In the genomic region with DNA sequence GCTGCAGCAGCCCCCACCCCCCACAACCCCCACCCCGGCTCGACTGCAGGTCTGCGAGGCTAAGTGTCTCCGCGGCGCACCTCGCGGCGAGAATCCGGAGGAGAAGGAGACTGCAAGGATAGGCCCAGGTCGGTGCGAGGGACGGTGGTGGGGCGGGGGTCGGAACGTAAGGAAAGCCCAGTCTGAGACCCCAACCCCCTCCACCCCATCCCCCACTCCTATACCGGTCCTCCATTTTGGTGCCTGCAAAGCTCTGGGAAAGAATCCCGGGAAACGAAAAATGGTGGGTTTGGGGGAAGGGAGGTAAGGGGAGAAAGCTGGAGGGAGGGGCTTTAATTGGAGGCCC, we compare ENCODE assay signal across 8 cellular contexts. TPM values are rescaled to one million over a fixed set of nuclear protein-coding genes. Genes with fewer than 3 reads are reported as not detected.
DNase-seq lines count a peak whose midpoint lies in the region; ATAC-seq and TF ChIP-seq lines count a peak whose summit lies in the region.

No MANE protein-coding gene starts in this region.

- CTCF ChIA-PET in A673 (lab: Charles Lee) = interaction anchor here (0.7 to 1.0 kb wide), 2 partner anchors 87 to 96 kb away, joined by 3 to 10 read pairs; no protein-coding TSS in a partner anchor

- intact Hi-C loops in A673 (cut with micrococcal nuclease; ENCODE audit: unreplicated experiment) = no loop called here

- H3K4me1 ChIP-seq in A673 (ENCODE audit: insufficient read depth, low read length, poor library complexity, severe bottlenecking) = peaks cover 4% of the 10 kb centered on the region
- H3K4me1 ChIP-seq in osteoblast (ENCODE audit: insufficient read depth, low read length) = peaks cover 5% of the 10 kb centered on the region

- ATAC-seq in GM21447 (IDR thresholded peaks at IDR 0.05; ENCODE audit: unreplicated experiment) = no peak
- no peak for ATAC-seq in GM18520 (IDR thresholded peaks at IDR 0.05; ENCODE audit: unreplicated experiment)

- POLR2A ChIA-PET in A673 (lab: Charles Lee; ENCODE audit: low non-redundant PET) = interaction anchor here (0.7 kb wide), 1 partner anchor 269 kb away, joined by 10 read pairs; no protein-coding TSS in a partner anchor

- H3K27ac ChIP-seq in A673 (ENCODE audit: low read depth, low read length, poor library complexity, severe bottlenecking) (peak overlapping the region; percentile 86), osteoblast (ENCODE audit: low read depth, low read length) (peak overlapping the region; percentile 72)

- H3K79me2 ChIP-seq in osteoblast (ENCODE audit: insufficient read depth, low read length) = peaks cover 16% of the 10 kb centered on the region

- no peak for TF ChIP-seq CTCF in A673 (conservative IDR thresholded peaks at IDR 0.05; ENCODE audit: low read depth, low read length)
- TF ChIP-seq CTCF in WI38 (IDR thresholded peaks at IDR 0.05; ENCODE audit: low read depth, low read length) = no peak
- TF ChIP-seq CTCF in fibroblast of pulmonary artery (IDR thresholded peaks at IDR 0.05; ENCODE audit: low read length, missing control alignments) = no peak
- no peak for TF ChIP-seq CTCF in osteoblast (IDR thresholded peaks at IDR 0.05; ENCODE audit: extremely low read depth, low read depth, low read length)

- H2AFZ ChIP-seq in osteoblast (ENCODE audit: low read length) = no peak overlapping the region

- H3K36me3 ChIP-seq in A673 (ENCODE audit: insufficient read depth, low read length, poor library complexity, severe bottlenecking) (peaks cover 13% of the 10 kb centered on the region), H7 (replicated peaks; ENCODE audit: control insufficient read depth, insufficient read depth, low read length) (peaks cover 9% of the 10 kb centered on the region), osteoblast (ENCODE audit: insufficient read depth, low read length) (peaks cover 8% of the 10 kb centered on the region)

- H4K20me1 ChIP-seq in osteoblast (ENCODE audit: insufficient read depth, low read length) = no peaks in the 10 kb centered on the region

- DNase-seq in A673 (ENCODE audit: low spot score) (peak; percentile 43), H7 (no peak), fibroblast of pulmonary artery (ENCODE audit: low read depth) (peak; percentile 46), osteoblast (ENCODE audit: insufficient read length, low spot score, missing footprints) (no peak), RPMI8226 (no peak)

- H3K27me3 ChIP-seq in A673 (replicated peaks; ENCODE audit: insufficient read depth, low read depth, low read length, poor library complexity) (no peaks in the 10 kb centered on the region), H7 (ENCODE audit: control insufficient read depth, insufficient read depth, low read length) (no peaks in the 10 kb centered on the region), osteoblast (ENCODE audit: insufficient read depth, low read length) (no peaks in the 10 kb centered on the region)

- no peaks in the 10 kb centered on the region for H3K9me3 ChIP-seq in A673 (ENCODE audit: low read depth, low read length, poor library complexity, severe bottlenecking)
- no peaks in the 10 kb centered on the region for H3K9me3 ChIP-seq in osteoblast (ENCODE audit: low read depth, low read length)

- H3K4me3 ChIP-seq in A673 (ENCODE audit: low read depth, low read length, poor library complexity, severe bottlenecking) (peak overlapping the region; percentile 64), H7 (ENCODE audit: insufficient read depth, low read depth, low read length) (peak overlapping the region; percentile 94), WI38 (ENCODE audit: low read depth, low read length) (peak overlapping the region; percentile 70), fibroblast of pulmonary artery (replicated peaks; ENCODE audit: low read depth, low read length) (peak overlapping the region; percentile 73), osteoblast (ENCODE audit: insufficient read depth, low read length) (peak overlapping the region; percentile 78)

- peak overlapping the region; percentile 87 for H3K4me2 ChIP-seq in osteoblast (ENCODE audit: insufficient read depth, low read length)

- no TSS peak for BruUV-seq in A673 (replicated peaks; lab: Mats Ljungman, UMichigan)

RNA-seq across cellular contexts. Expression of a gene that starts 0.6 kb away (rescaled TPM):
- total RNA-seq in A673 (2021) (254 and 297 TPM in 2 replicates), osteoblast (144 and 150 TPM in 2 replicates)
- 694 and 703 TPM in 2 replicates for total RNA-seq in H7 (2014; rRNA removed; shearing (Covaris generic))

RNA-seq across cellular contexts. Expression of a gene that starts 20.6 kb away (rescaled TPM):
- total RNA-seq in A673 (2021) (48.6 and 49.7 TPM in 2 replicates), osteoblast (96.4 and 110 TPM in 2 replicates)
- 61.7 and 90.7 TPM in 2 replicates for total RNA-seq in H7 (2014; rRNA removed; shearing (Covaris generic))

RNA-seq across cellular contexts. Expression of a gene that starts 46.9 kb away (rescaled TPM):
- total RNA-seq in A673 (2021) (not detected in 2 replicates), osteoblast (6.5 and 10.0 TPM in 2 replicates)
- 4.5 and 6.5 TPM in 2 replicates for total RNA-seq in H7 (2014; rRNA removed; shearing (Covaris generic))

Comparison
In these comparisons a context has a peak if more than half of its experiments do, and no peak if none do; other contexts are left out.
1. DNase-seq: peak in A673 (single experiment) and fibroblast of pulmonary artery (single experiment); none in H7 (single experiment), osteoblast (single experiment) and RPMI8226 (single experiment).
2. Peak in every context shown above with its lines, with median percentiles within 50 percentile points of each other: H3K4me3 ChIP-seq.